ENCODE assay signal across 1 cellular context in the genomic region with DNA sequence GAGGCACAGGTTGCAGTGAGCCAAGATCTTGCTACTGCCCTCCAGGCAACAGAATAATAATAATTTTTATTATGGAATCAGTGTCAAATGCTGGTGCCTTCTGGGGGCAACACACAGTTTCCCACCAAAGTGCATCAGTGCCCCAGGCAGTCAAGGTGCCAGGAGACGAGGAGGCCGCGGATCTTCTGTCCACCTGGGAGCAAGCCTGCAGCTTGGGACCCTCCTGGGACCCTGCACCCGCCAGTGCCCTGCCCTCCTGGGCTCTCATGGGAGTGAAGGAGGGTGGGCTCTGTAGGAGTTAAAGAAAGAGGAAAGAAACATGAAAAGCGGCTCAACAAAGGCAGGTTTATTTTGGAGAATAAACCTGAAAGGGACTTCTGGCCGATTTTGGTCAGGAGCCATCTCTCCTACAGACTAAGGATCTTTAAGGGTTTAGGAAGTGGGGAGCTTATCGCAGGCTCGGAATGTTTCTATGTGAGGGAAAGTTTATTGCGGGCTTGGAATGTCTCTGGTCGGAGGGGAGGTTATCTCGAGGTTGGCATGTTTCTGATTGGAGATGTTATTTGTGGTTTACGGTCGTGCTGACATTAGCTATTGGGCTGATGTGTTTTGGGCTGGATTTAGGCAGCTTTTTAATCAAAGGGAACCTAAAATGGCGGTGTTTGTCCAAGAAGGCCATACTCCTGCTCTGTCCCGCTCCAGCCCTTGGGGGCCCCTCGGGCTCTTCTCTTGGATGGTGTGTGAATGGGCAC.
TF ChIP-seq lines count a peak whose summit lies in the region.

No MANE protein-coding gene starts in this region.

TF ChIP-seq in H1, 55 proteins besides CTCF, POLR2A, EP300 and RAD21:
- no peak for TF ChIP-seq RBBP5 (IDR thresholded peaks at IDR 0.05; ENCODE audit: borderline replicate concordance, low read depth, low read length)
- no peak for TF ChIP-seq CBX8 (IDR thresholded peaks at IDR 0.05; ENCODE audit: borderline replicate concordance, low read depth, low read length)
- TF ChIP-seq SP1 (IDR thresholded peaks at IDR 0.05; ENCODE audit: low read depth, low read length), result no peak
- TF ChIP-seq CBX5 (IDR thresholded peaks at IDR 0.05; ENCODE audit: low read depth, low read length), result no peak
- TF ChIP-seq, protein P1, sequence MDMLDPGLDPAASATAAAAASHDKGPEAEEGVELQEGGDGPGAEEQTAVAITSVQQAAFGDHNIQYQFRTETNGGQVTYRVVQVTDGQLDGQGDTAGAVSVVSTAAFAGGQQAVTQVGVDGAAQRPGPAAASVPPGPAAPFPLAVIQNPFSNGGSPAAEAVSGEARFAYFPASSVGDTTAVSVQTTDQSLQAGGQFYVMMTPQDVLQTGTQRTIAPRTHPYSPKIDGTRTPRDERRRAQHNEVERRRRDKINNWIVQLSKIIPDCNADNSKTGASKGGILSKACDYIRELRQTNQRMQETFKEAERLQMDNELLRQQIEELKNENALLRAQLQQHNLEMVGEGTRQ (IDR thresholded peaks at IDR 0.05; ENCODE audit: low read length), result no peak
- TF ChIP-seq CEBPB (IDR thresholded peaks at IDR 0.05; ENCODE audit: low read depth, low read length), result no peak
- TF ChIP-seq RNF2 (IDR thresholded peaks at IDR 0.05; ENCODE audit: borderline replicate concordance, low read depth, low read length, missing control alignments, poor library complexity, severe bottlenecking), result no peak
- TF ChIP-seq HDAC2 (IDR thresholded peaks at IDR 0.05; ENCODE audit: borderline replicate concordance in 1 of 2, low read depth in 2 of 2, low read length in 2 of 2), result no peak
- no peak for TF ChIP-seq SAP30 (IDR thresholded peaks at IDR 0.05; ENCODE audit: insufficient read depth, insufficient replicate concordance, low read length)
- TF ChIP-seq ZNF274 (IDR thresholded peaks at IDR 0.05; ENCODE audit: borderline replicate concordance, extremely low read depth, low read length), result no peak
- TF ChIP-seq FOSL1 (IDR thresholded peaks at IDR 0.05; ENCODE audit: insufficient read depth, low read depth, low read length), result no peak
- no peak for TF ChIP-seq PHF8 (conservative IDR thresholded peaks at IDR 0.05; ENCODE audit: low read depth, low read length)
- no peak for TF ChIP-seq NANOG (IDR thresholded peaks at IDR 0.05; ENCODE audit: insufficient read depth, low read depth, low read length, poor library complexity, severe bottlenecking)
- no peak for TF ChIP-seq KDM1A (IDR thresholded peaks at IDR 0.05; ENCODE audit: borderline replicate concordance, low read length)
- no peak for TF ChIP-seq POLR2AphosphoS5 (IDR thresholded peaks at IDR 0.05; ENCODE audit: low read depth, low read length)
- TF ChIP-seq, protein P2, sequence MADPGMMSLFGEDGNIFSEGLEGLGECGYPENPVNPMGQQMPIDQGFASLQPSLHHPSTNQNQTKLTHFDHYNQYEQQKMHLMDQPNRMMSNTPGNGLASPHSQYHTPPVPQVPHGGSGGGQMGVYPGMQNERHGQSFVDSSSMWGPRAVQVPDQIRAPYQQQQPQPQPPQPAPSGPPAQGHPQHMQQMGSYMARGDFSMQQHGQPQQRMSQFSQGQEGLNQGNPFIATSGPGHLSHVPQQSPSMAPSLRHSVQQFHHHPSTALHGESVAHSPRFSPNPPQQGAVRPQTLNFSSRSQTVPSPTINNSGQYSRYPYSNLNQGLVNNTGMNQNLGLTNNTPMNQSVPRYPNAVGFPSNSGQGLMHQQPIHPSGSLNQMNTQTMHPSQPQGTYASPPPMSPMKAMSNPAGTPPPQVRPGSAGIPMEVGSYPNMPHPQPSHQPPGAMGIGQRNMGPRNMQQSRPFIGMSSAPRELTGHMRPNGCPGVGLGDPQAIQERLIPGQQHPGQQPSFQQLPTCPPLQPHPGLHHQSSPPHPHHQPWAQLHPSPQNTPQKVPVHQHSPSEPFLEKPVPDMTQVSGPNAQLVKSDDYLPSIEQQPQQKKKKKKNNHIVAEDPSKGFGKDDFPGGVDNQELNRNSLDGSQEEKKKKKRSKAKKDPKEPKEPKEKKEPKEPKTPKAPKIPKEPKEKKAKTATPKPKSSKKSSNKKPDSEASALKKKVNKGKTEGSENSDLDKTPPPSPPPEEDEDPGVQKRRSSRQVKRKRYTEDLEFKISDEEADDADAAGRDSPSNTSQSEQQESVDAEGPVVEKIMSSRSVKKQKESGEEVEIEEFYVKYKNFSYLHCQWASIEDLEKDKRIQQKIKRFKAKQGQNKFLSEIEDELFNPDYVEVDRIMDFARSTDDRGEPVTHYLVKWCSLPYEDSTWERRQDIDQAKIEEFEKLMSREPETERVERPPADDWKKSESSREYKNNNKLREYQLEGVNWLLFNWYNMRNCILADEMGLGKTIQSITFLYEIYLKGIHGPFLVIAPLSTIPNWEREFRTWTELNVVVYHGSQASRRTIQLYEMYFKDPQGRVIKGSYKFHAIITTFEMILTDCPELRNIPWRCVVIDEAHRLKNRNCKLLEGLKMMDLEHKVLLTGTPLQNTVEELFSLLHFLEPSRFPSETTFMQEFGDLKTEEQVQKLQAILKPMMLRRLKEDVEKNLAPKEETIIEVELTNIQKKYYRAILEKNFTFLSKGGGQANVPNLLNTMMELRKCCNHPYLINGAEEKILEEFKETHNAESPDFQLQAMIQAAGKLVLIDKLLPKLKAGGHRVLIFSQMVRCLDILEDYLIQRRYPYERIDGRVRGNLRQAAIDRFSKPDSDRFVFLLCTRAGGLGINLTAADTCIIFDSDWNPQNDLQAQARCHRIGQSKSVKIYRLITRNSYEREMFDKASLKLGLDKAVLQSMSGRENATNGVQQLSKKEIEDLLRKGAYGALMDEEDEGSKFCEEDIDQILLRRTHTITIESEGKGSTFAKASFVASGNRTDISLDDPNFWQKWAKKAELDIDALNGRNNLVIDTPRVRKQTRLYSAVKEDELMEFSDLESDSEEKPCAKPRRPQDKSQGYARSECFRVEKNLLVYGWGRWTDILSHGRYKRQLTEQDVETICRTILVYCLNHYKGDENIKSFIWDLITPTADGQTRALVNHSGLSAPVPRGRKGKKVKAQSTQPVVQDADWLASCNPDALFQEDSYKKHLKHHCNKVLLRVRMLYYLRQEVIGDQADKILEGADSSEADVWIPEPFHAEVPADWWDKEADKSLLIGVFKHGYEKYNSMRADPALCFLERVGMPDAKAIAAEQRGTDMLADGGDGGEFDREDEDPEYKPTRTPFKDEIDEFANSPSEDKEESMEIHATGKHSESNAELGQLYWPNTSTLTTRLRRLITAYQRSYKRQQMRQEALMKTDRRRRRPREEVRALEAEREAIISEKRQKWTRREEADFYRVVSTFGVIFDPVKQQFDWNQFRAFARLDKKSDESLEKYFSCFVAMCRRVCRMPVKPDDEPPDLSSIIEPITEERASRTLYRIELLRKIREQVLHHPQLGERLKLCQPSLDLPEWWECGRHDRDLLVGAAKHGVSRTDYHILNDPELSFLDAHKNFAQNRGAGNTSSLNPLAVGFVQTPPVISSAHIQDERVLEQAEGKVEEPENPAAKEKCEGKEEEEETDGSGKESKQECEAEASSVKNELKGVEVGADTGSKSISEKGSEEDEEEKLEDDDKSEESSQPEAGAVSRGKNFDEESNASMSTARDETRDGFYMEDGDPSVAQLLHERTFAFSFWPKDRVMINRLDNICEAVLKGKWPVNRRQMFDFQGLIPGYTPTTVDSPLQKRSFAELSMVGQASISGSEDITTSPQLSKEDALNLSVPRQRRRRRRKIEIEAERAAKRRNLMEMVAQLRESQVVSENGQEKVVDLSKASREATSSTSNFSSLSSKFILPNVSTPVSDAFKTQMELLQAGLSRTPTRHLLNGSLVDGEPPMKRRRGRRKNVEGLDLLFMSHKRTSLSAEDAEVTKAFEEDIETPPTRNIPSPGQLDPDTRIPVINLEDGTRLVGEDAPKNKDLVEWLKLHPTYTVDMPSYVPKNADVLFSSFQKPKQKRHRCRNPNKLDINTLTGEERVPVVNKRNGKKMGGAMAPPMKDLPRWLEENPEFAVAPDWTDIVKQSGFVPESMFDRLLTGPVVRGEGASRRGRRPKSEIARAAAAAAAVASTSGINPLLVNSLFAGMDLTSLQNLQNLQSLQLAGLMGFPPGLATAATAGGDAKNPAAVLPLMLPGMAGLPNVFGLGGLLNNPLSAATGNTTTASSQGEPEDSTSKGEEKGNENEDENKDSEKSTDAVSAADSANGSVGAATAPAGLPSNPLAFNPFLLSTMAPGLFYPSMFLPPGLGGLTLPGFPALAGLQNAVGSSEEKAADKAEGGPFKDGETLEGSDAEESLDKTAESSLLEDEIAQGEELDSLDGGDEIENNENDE (IDR thresholded peaks at IDR 0.05; ENCODE audit: insufficient replicate concordance, low read length), result no peak
- TF ChIP-seq SIX5 (IDR thresholded peaks at IDR 0.05; ENCODE audit: low read depth, low read length), result no peak
- no peak for TF ChIP-seq CREB1 (IDR thresholded peaks at IDR 0.05)
- TF ChIP-seq KDM4A (IDR thresholded peaks at IDR 0.05; ENCODE audit: low read depth, low read length, severe bottlenecking), result no peak
- no peak for TF ChIP-seq NRF1 (IDR thresholded peaks at IDR 0.05; ENCODE audit: low read depth, low read length)
